8 cellular contexts compared by ENCODE assay signal in the genomic region with DNA sequence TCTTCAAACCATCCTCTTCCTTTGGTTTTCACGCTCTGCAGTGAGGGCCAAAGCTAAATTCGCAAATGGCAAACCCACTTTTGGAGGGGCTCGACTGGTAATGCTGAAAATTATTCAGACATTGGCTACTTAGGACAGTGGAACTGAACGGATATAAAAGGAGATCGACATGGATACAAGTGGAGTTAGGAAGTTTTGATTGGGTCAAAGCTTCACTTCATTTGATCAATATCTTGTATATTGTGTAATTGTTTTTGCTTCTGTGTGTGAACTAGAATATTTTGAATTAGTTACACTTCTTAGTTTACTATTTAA. TPM values are rescaled to one million over a fixed set of nuclear protein-coding genes. Genes with fewer than 3 reads are reported as not detected.
A peak's percentile ranks its signal among the peaks of the same experiment; 100 is the strongest.
DNase-seq lines count a peak whose midpoint lies in the region; ATAC-seq and TF ChIP-seq lines count a peak whose summit lies in the region.

No MANE protein-coding gene starts in this region.

- ATAC-seq in Panc1 (no peak), foreskin keratinocyte (no peak), HG03095 (IDR thresholded peaks at IDR 0.05; ENCODE audit: unreplicated experiment) (no peak), GM19035 (IDR thresholded peaks at IDR 0.05; ENCODE audit: unreplicated experiment) (no peak)

- peak overlapping the region; percentile 90; the same call in 1 of the 2 replicates for H3K9ac ChIP-seq in ES-I3 (ENCODE audit: low read depth, low read length)
- no peak overlapping the region for H3K9ac ChIP-seq in parathyroid adenoma

- H3K4me3 ChIP-seq in Panc1 (ENCODE audit: low read depth in 2 of 2, low read length in 2 of 2): peak overlapping the region; percentile 61 to 75
- peak overlapping the region; percentile 86 to 93 for H3K4me3 ChIP-seq in esophagus (ENCODE audit: low read depth in 1 of 2, low read length in 2 of 2)
- peak overlapping the region; percentile 81 for H3K4me3 ChIP-seq in parathyroid adenoma (ENCODE audit: low read depth, low read length)

- CTCF ChIA-PET in Panc1 (lab: Charles Lee): interaction anchor here (0.8 kb wide), 1 partner anchor 89 kb away, joined by 9 read pairs; no protein-coding TSS in a partner anchor

- intact Hi-C loops in Panc1 (cut with micrococcal nuclease; ENCODE audit: unreplicated experiment): no loop called here

- POLR2A ChIA-PET in Panc1 (lab: Charles Lee): interaction anchor here (0.5 kb wide), 1 partner anchor 320 kb away, joined by 6 read pairs; a partner anchor contains a TSS

- H3K9me3 ChIP-seq in ES-I3 (ENCODE audit: control insufficient read depth, insufficient read depth, low read length) (no peaks in the 10 kb centered on the region), Panc1 (ENCODE audit: control insufficient read depth, insufficient read depth, low read depth, low read length) (no peaks in the 10 kb centered on the region), esophagus (ENCODE audit: control insufficient read depth in 2 of 2, insufficient read depth in 1 of 2, low read depth in 1 of 2, low read length in 1 of 2) (no peaks in the 10 kb centered on the region), parathyroid adenoma (ENCODE audit: control insufficient read depth, low read length) (no peaks in the 10 kb centered on the region)

- 0 out of 2 replicates have a peak, but pooled peaks cover 3% of the 10 kb centered on the region for H3K4me1 ChIP-seq in ES-I3 (ENCODE audit: insufficient read depth, low read length)
- H3K4me1 ChIP-seq in Panc1 (ENCODE audit: control insufficient read depth, insufficient read depth, low read length): peaks cover 4% of the 10 kb centered on the region; the same call in 1 of the 2 replicates
- peaks cover 2 to 4% of the 10 kb centered on the region in 2 donors for H3K4me1 ChIP-seq in esophagus (ENCODE audit: control insufficient read depth in 2 of 2, insufficient read depth in 2 of 2, low read length in 1 of 2)
- no peaks in the 10 kb centered on the region for H3K4me1 ChIP-seq in parathyroid adenoma
- H3K4me1 ChIP-seq in foreskin keratinocyte: peaks cover 2% of the 10 kb centered on the region

- DNase-seq in Panc1 (ENCODE audit: low read depth, low spot score) (no peak), foreskin keratinocyte (no peak), GDM1 (lab: John Stamatoyannopoulos, UW) (no peak)

- no peaks in the 10 kb centered on the region for H3K36me3 ChIP-seq in ES-I3 (ENCODE audit: insufficient read depth, low read length)
- H3K36me3 ChIP-seq in Panc1 (ENCODE audit: control insufficient read depth, insufficient read depth, low read length): no peaks in the 10 kb centered on the region
- peaks cover 0 to under 1% of the 10 kb centered on the region in 2 donors for H3K36me3 ChIP-seq in esophagus (ENCODE audit: control insufficient read depth in 2 of 2, insufficient read depth in 2 of 2, low read length in 1 of 2)
- no peaks in the 10 kb centered on the region for H3K36me3 ChIP-seq in parathyroid adenoma (ENCODE audit: control insufficient read depth, insufficient read depth, low read length)

- no peaks in the 10 kb centered on the region for H3K79me2 ChIP-seq in parathyroid adenoma

- peak overlapping the region; percentile 93 for H3K4me2 ChIP-seq in parathyroid adenoma (ENCODE audit: low read length)

- peak overlapping the region; percentile 93 for H2AFZ ChIP-seq in parathyroid adenoma

- H3K27me3 ChIP-seq in Panc1 (ENCODE audit: control insufficient read depth, insufficient read depth, low read length) (no peaks in the 10 kb centered on the region), esophagus (ENCODE audit: control insufficient read depth in 1 of 2, insufficient read depth in 2 of 2, low read length in 2 of 2) (no peaks in the 10 kb centered on the region), parathyroid adenoma (ENCODE audit: control insufficient read depth, insufficient read depth, low read length) (no peaks in the 10 kb centered on the region), foreskin keratinocyte (no peaks in the 10 kb centered on the region)

- H3K27ac ChIP-seq in Panc1 (ENCODE audit: low read length): peak overlapping the region; percentile 51
- peak overlapping the region in 1 of 2 donors; percentile 96 for H3K27ac ChIP-seq in esophagus (ENCODE audit: low read depth in 2 of 2, low read length in 1 of 2)
- peak overlapping the region; percentile 74 for H3K27ac ChIP-seq in parathyroid adenoma
- H3K27ac ChIP-seq in foreskin keratinocyte: no peak overlapping the region

- 10 to 15% methylated on average over 5 of the region's 5 CpGs for WGBS in esophagus, 2 donors

- TF ChIP-seq CTCF in Panc1 (IDR thresholded peaks at IDR 0.05) (no peak), parathyroid adenoma (IDR thresholded peaks at IDR 0.05) (no peak), foreskin keratinocyte (conservative IDR thresholded peaks at IDR 0.05) (no peak)

- BruUV-seq in Panc1 (replicated peaks; lab: Mats Ljungman, UMichigan): no TSS peak

- in situ Hi-C loops in Panc1 (cut with HindIII; ENCODE audit: low pct_unique_long_range_greater_than_20kb, low sequenced_read_pairs): no loop called here

RNA-seq across cellular contexts. Expression of a gene that starts 1.2 kb away (rescaled TPM):
- total RNA-seq in Panc1 (2021; ENCODE audit: unreplicated experiment) (9.3 TPM), foreskin keratinocyte (7.9 and 8.7 TPM in 2 replicates)
- 5.8 TPM for polyA plus RNA-seq in Panc1 (2012; ENCODE audit: insufficient read length)
- polyA plus RNA-seq in esophagus (1 to 10 TPM; 5.7 to 7.1 TPM), foreskin keratinocyte (3.1 and 3.5 TPM in 2 replicates)
